ENCODE assay signal across 20 cellular contexts in the genomic region with DNA sequence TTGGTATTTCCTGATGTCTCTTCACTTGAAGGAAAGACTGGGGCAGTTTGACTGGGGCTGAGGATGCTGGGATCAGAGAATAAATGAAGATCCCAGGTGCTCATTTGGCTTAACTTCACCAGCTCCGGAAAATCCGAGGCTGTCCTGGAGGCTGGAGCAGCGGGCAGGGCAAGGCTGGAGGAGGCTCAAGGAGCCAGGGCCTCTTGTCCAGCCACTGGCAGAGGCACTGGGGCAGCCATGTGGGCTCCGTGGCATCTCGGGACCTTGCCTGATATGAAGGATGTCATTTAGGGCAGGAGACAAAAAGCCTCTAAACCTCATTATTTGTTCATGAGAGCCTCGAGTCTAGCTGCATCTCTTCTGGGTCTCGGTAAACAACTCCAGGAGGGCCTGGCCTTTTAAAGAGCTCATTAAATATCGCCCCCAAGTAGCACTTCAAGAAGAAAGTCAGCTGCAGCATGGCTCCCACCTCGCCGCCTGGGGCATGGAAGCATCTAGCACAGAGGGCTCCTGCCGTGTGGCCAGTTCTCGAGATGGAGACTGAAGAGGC. TPM values are rescaled to one million over a fixed set of nuclear protein-coding genes. Genes with fewer than 3 reads are reported as not detected.
DNase-seq lines count a peak whose midpoint lies in the region; ATAC-seq and TF ChIP-seq lines count a peak whose summit lies in the region.
"Had no signal": no experiment of that assay in that cellular context is flagged by ENCODE, and none has a peak within 500 bp of the region (broad histone marks: within the 10 kb centered on the region; RNA-seq: fewer than 3 reads in every experiment).

No MANE protein-coding gene starts in this region.

- TF ChIP-seq POLR2A in esophagus muscularis mucosa (IDR thresholded peaks at IDR 0.05; ENCODE audit: low read depth), result no peak

- peaks cover 14% of the 10 kb centered on the region for H3K27me3 Mint-ChIP-seq in activated T-helper 17 cell treated with anti-CD3 and anti-CD28 coated beads, Interleukin-2, amount 50 U/mL, for 72 hours

- H3K4me2 ChIP-seq in osteoblast (ENCODE audit: insufficient read depth, low read length), result no peak overlapping the region
- H3K4me2 ChIP-seq: A549, BLaER1, KMS-11 had no signal

- intact Hi-C loops in esophagus muscularis mucosa (cut with DNase I), result no loop called here

- H3K27me3 ChIP-seq in esophagus muscularis mucosa (peaks cover 0 to 41% (median 0%) of the 10 kb centered on the region in 4 donors), osteoblast (ENCODE audit: insufficient read depth, low read length) (no peaks in the 10 kb centered on the region)
- H3K27me3 ChIP-seq: BLaER1 had no signal

- no peaks in the 10 kb centered on the region for H3K79me2 ChIP-seq in osteoblast (ENCODE audit: insufficient read depth, low read length)

- peaks cover 9% of the 10 kb centered on the region for H3K9me3 Mint-ChIP-seq in activated T-helper 17 cell treated with anti-CD3 and anti-CD28 coated beads, Interleukin-2, amount 50 U/mL, for 72 hours

- peaks cover 0 to 18% (median 10%) of the 10 kb centered on the region in 4 donors for H3K9me3 ChIP-seq in esophagus muscularis mucosa
- no peaks in the 10 kb centered on the region for H3K9me3 ChIP-seq in osteoblast (ENCODE audit: low read depth, low read length)

- no peaks in the 10 kb centered on the region for H3K36me3 ChIP-seq in esophagus muscularis mucosa
- no peaks in the 10 kb centered on the region for H3K36me3 ChIP-seq in osteoblast (ENCODE audit: insufficient read depth, low read length)
- H3K36me3 ChIP-seq: BLaER1, SJCRH30 had no signal

- no peak for ATAC-seq in activated T-helper 17 cell treated with anti-CD3 and anti-CD28 coated beads, Interleukin-2, amount 50 U/mL, for 72 hours (replicated peaks)
- ATAC-seq: A549, Panc1 had no signal

- H2AFZ ChIP-seq in osteoblast (ENCODE audit: low read length), result no peak overlapping the region

- H3K36me3 Mint-ChIP-seq in activated T-helper 17 cell treated with anti-CD3 and anti-CD28 coated beads, Interleukin-2, amount 50 U/mL, for 72 hours (ENCODE audit: low read depth), result no peaks in the 10 kb centered on the region
- H3K36me3 Mint-ChIP-seq: CD4-positive, alpha-beta memory T cell had no signal

- H4K20me1 ChIP-seq in osteoblast (ENCODE audit: insufficient read depth, low read length), result no peaks in the 10 kb centered on the region
- H4K20me1 ChIP-seq: BLaER1 had no signal

- no peak for TF ChIP-seq EP300 in esophagus muscularis mucosa (IDR thresholded peaks at IDR 0.05)

- H3K4me1 Mint-ChIP-seq in activated T-helper 17 cell treated with anti-CD3 and anti-CD28 coated beads, Interleukin-2, amount 50 U/mL, for 72 hours, result peaks cover 17% of the 10 kb centered on the region

- H3K4me1 ChIP-seq in esophagus muscularis mucosa, result peaks cover 0 to under 1% (median 0%) of the 10 kb centered on the region in 4 donors
- H3K4me1 ChIP-seq in osteoblast (ENCODE audit: insufficient read depth, low read length), result no peaks in the 10 kb centered on the region
- H3K4me1 ChIP-seq: A549, SJCRH30 had no signal

- TF ChIP-seq CTCF in esophagus muscularis mucosa (IDR thresholded peaks at IDR 0.05) (no peak), osteoblast (IDR thresholded peaks at IDR 0.05; ENCODE audit: extremely low read depth, low read depth, low read length) (no peak)

- H3K4me3 ChIP-seq in esophagus muscularis mucosa (no peak overlapping the region), osteoblast (ENCODE audit: insufficient read depth, low read length) (no peak overlapping the region)
- H3K4me3 ChIP-seq: A549, BLaER1, SJCRH30 had no signal

- H3K27ac ChIP-seq in esophagus muscularis mucosa (replicated peaks in 1 of 4) (no peak overlapping the region), osteoblast (ENCODE audit: low read depth, low read length) (no peak overlapping the region)
- H3K27ac ChIP-seq: A549, BLaER1, KMS-11, SJCRH30 had no signal

- no peak overlapping the region for H3K27ac Mint-ChIP-seq in activated T-helper 17 cell treated with anti-CD3 and anti-CD28 coated beads, Interleukin-2, amount 50 U/mL, for 72 hours
- H3K27ac Mint-ChIP-seq: CD4-positive, alpha-beta memory T cell had no signal

- peak; percentile 11 to 15 for DNase-seq in activated T-cell treated with anti-CD3 and anti-CD28 coated beads, Interleukin-2, amount 50 U/mL, for 48 hours
- DNase-seq in activated T-cell treated with anti-CD3 and anti-CD28 coated beads, Interleukin-2, amount 50 U/mL, for 1 hour, result no peak
- DNase-seq in esophagus muscularis mucosa (ENCODE audit: extremely low spot score) (peak; percentile 66), osteoblast (ENCODE audit: insufficient read length, low spot score, missing footprints) (peak; percentile 71), OCI-M1 (lab: John Stamatoyannopoulos, UW) (no peak), NOMO-1 (lab: John Stamatoyannopoulos, UW; ENCODE audit: unreplicated experiment in 2 of 2) (no peak)
- DNase-seq: CD4-positive, alpha-beta memory T cell; DMS153; NCI-H1436; NCI-H1930; NCI-H2171; NCI-H526; SJCRH30 had no signal

- no peak overlapping the region for H3K4me3 Mint-ChIP-seq in activated T-helper 17 cell treated with anti-CD3 and anti-CD28 coated beads, Interleukin-2, amount 50 U/mL, for 72 hours
- H3K4me3 Mint-ChIP-seq: CD4-positive, alpha-beta memory T cell had no signal

- WGBS in esophagus muscularis mucosa, result 93% methylated on average over 11 of the region's 12 CpGs

RNA-seq across cellular contexts. Expression of gene GPR55, which starts 13.5 kb away (rescaled TPM):
- total RNA-seq in esophagus muscularis mucosa (under 1 TPM in 2 of 4 donors, not detected in 2; 0.29 to 0.42 TPM), osteoblast (not detected in 2 replicates)
- 10 to 100 TPM; 11.1 to 19.9 TPM for total RNA-seq in activated T-helper 17 cell treated with anti-CD3 and anti-CD28 coated beads, Interleukin-2, amount 50 U/mL, for 72 hours
- total RNA-seq: HT-29, M059J had no signal

RNA-seq across cellular contexts. Expression of gene SPATA3, which starts 57.3 kb away (rescaled TPM):
- total RNA-seq in esophagus muscularis mucosa (not detected), osteoblast (not detected in 2 replicates)
- 1 to 10 TPM; 2.2 to 2.5 TPM for total RNA-seq in activated T-helper 17 cell treated with anti-CD3 and anti-CD28 coated beads, Interleukin-2, amount 50 U/mL, for 72 hours
- total RNA-seq: CD4-positive, alpha-beta memory T cell; HT-29; M059J; SJCRH30 had no signal

Comparison
In these comparisons a context has a peak if more than half of its experiments do, and no peak if none do; other contexts are left out.
1. DNase-seq: peak in activated T-cell treated with anti-CD3 and anti-CD28 coated beads, Interleukin-2, amount 50 U/mL, for 48 hours (2 of 2), esophagus muscularis mucosa (single experiment) and osteoblast (single experiment); none in activated T-cell treated with anti-CD3 and anti-CD28 coated beads, Interleukin-2, amount 50 U/mL, for 1 hour (single experiment), OCI-M1 (single experiment) and NOMO-1 (0 of 2).
2. RNA of gene GPR55, which starts 13.5 kb away (total RNA-seq): 11.1 to 19.9 TPM in activated T-helper 17 cell treated with anti-CD3 and anti-CD28 coated beads, Interleukin-2, amount 50 U/mL, for 72 hours; 0.29 to 0.42 TPM in esophagus muscularis mucosa and not detected in osteoblast; every median in the first group is over 4 times any median in the second.